In the genomic region with DNA sequence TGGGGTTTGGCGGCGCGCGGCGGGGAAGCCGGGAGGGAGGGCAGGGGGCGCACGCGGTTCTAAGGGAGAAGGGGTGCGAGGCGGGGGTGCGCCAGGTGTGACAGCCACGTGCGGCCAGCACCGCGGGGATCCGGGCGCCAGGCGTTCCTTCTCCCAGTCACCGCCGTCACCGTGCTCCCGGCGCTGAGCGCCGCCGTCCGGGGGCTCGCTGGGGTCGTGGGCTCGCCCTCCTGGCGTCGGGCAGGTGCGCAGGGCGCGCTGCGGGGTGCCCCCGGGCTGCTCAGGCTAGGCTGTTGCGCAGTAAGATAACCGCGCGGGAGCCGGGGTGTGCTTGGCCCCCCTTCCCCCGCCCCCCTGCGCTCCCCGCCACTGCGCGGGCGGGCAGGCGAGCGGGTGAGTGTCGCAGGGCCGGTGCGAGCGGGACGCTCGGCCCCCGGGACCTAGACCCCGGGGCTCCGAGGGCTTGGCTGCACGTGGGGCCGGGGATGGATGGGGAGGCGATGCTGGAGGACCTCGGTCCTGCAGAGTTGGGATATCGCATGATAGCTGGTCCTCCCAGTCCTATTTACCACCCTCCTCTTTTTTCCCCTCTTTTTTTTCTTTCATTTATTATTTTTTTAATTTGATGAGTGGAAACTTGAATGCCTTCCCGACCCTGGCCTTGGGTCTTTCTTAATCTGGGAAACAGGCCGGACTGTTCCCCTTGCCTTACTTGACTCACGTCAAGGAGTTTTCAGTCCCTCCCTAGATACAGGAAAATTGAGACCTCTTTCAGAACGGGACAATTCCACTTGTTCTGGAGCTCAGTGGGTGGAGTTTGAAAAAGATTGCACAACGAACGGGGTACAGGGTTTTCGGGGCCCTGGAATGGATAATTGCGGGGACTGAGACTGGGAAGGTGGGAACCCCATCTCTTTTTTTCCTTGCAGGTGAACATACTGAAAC, we compare ENCODE assay signal across 8 cellular contexts.
A peak's percentile ranks its signal among the peaks of the same experiment; 100 is the strongest.
DNase-seq lines count a peak whose midpoint lies in the region; ATAC-seq lines count a peak whose summit lies in the region.

No MANE protein-coding gene starts in this region.

- no peaks in the 10 kb centered on the region for H3K27me3 Mint-ChIP-seq in memory B cell

- peak overlapping the region; percentile 93 for H3K4me3 Mint-ChIP-seq in memory B cell

- H3K4me1 ChIP-seq in HUES6 (ENCODE audit: control insufficient read depth, insufficient read depth, low read length) = peaks cover 14% of the 10 kb centered on the region; the same call in 1 of the 2 replicates

- peak; percentile 53 for DNase-seq in NCI-H2227 (lab: John Stamatoyannopoulos, UW; ENCODE audit: unreplicated experiment)
- no peak for DNase-seq in NCI-H2227 treated with DMSO at 0.1 percent for 48 hours (lab: John Stamatoyannopoulos, UW)
- DNase-seq in activated CD4-positive, alpha-beta T cell treated with anti-CD3 and anti-CD28 coated beads, Interleukin-2, amount 50 U/mL, for 1 hour = peak; percentile 21
- DNase-seq in ecto neural progenitor cell (ENCODE audit: low spot score) = peak; percentile 63
- peak; percentile 20 to 59 for DNase-seq in memory B cell (ENCODE audit: low spot score in 2 of 2)
- DNase-seq in stimulated activated CD8-positive, alpha-beta memory T cell treated with anti-CD3 and anti-CD28 coated beads, Interleukin-7, amount 100 ng/mL, for 1 hour (ENCODE audit: low read depth in 2 of 2) = peak; percentile 7 to 10
- DNase-seq in AG08395 (ENCODE audit: low spot score) = no peak

- H3K27ac ChIP-seq in HUES6 (ENCODE audit: low read depth, low read length) = peak overlapping the region; percentile 39; the same call in 1 of the 2 replicates

- H3K4me3 ChIP-seq in HUES6 (ENCODE audit: low read depth, low read length) = peak overlapping the region; percentile 81

- no peaks in the 10 kb centered on the region for H3K9me3 ChIP-seq in HUES6 (ENCODE audit: control insufficient read depth, insufficient read depth, low read depth, low read length)

- H3K9me3 Mint-ChIP-seq in memory B cell = no peaks in the 10 kb centered on the region

- H3K36me3 Mint-ChIP-seq in memory B cell = no peaks in the 10 kb centered on the region

- peak overlapping the region; percentile 71 for H3K9ac ChIP-seq in HUES6 (ENCODE audit: low read length)

- no peaks in the 10 kb centered on the region for H3K27me3 ChIP-seq in HUES6 (ENCODE audit: control insufficient read depth, insufficient read depth, low read length)

- peak overlapping the region; percentile 98 for H3K27ac Mint-ChIP-seq in memory B cell

- peaks cover 30% of the 10 kb centered on the region for H3K36me3 ChIP-seq in HUES6 (ENCODE audit: control insufficient read depth, insufficient read depth, low read length)

- H3K4me1 Mint-ChIP-seq in memory B cell = peaks cover 7% of the 10 kb centered on the region

- ATAC-seq in memory B cell (ENCODE audit: low read depth) = peak; percentile 33

Comparison
In these comparisons a context has a peak if more than half of its experiments do, and no peak if none do; other contexts are left out.
1. DNase-seq: peak in NCI-H2227 (single experiment), activated CD4-positive, alpha-beta T cell treated with anti-CD3 and anti-CD28 coated beads, Interleukin-2, amount 50 U/mL, for 1 hour (single experiment), ecto neural progenitor cell (single experiment), memory B cell (2 of 2) and stimulated activated CD8-positive, alpha-beta memory T cell treated with anti-CD3 and anti-CD28 coated beads, Interleukin-7, amount 100 ng/mL, for 1 hour (2 of 2); none in NCI-H2227 treated with DMSO at 0.1 percent for 48 hours (single experiment) and AG08395 (single experiment).